In the genomic region with DNA sequence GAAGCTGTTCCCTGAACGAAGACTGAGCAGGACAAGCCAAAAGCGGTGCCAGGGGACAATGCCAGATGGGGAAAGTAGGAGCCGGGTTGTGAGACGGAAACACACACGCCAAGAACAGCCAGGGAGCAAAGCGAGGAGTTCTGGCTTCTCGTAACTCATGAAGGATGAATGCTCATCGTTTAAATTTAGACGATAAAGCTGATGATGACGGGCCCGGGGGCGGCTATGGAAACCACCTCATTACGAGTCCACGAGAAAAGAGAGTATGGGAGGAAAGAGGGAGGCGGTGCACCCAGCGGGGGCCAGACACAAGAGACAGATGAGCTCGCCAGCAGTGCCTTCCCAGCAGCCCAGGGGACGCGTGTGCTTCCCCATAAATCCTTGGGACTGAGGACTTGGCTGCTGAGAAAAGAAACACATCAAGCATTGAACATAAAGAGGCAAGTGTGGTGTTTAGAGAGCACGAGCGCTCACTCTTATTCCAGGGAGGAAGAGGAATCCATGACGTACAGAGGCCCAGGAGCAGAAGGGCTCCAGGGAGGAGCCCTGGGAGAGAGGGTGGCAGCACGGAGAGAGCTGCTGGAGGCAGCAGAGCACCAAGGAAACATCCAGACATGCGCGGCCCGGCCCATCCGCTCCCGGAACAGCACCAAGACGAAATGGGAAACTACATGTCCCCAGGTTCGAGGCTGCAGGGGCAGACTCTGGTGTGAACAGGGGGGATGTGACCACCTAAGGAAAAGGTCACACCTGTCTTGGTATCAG, we compare ENCODE assay signal across 10 cellular contexts.
DNase-seq lines count a peak whose midpoint lies in the region.
"Had no signal": no experiment of that assay in that cellular context is flagged by ENCODE, and none has a peak within 500 bp of the region (broad histone marks: within the 10 kb centered on the region; RNA-seq: fewer than 3 reads in every experiment).

No MANE protein-coding gene starts in this region.

- H3K9me3 Mint-ChIP-seq in CD8-positive, alpha-beta memory T cell, result no peaks in the 10 kb centered on the region

- H3K4me3 ChIP-seq in CD8-positive, alpha-beta memory T cell (ENCODE audit: low read length), result no peak overlapping the region
- H3K4me3 ChIP-seq: upper lobe of right lung had no signal

- H3K9me3 ChIP-seq in CD8-positive, alpha-beta memory T cell (ENCODE audit: low read length), result no peaks in the 10 kb centered on the region
- H3K9me3 ChIP-seq: upper lobe of right lung had no signal

- POLR2A ChIA-PET in CD8-positive, alpha-beta memory T cell (lab: Charles Lee), result no interaction called here

- H3K36me3 ChIP-seq in CD8-positive, alpha-beta memory T cell (ENCODE audit: insufficient read depth, low read length), result peaks cover 24% of the 10 kb centered on the region

- CTCF ChIA-PET in CD8-positive, alpha-beta memory T cell (lab: Charles Lee), result no interaction called here

- peaks cover 0 to 4% (median 0%) of the 10 kb centered on the region in 3 donors for H3K4me1 Mint-ChIP-seq in CD8-positive, alpha-beta memory T cell

- H3K27ac ChIP-seq in CD8-positive, alpha-beta memory T cell (ENCODE audit: low read depth, low read length), result no peak overlapping the region
- H3K27ac ChIP-seq: KMS-11, upper lobe of right lung had no signal

- no peak for DNase-seq in CD8-positive, alpha-beta memory T cell
- DNase-seq in activated CD4-positive, alpha-beta T cell treated with anti-CD3 and anti-CD28 coated beads, Interleukin-2, amount 50 U/mL, for 48 hours, result peak; percentile 26 to 38
- DNase-seq in hypothalamus (lab: John Stamatoyannopoulos, UW), result peak in 37 of 51 donors; percentile 5 to 87 (median 50)
- DNase-seq in stimulated activated CD4-positive, alpha-beta T cell treated with anti-CD3 and anti-CD28 coated beads, Interleukin-2, amount 100 ng/mL, for 4 hours (ENCODE audit: low read depth), result peak; percentile 27
- no peak for DNase-seq in HT-29 (ENCODE audit: low spot score)
- DNase-seq in NCI-H2107 (lab: John Stamatoyannopoulos, UW), result no peak
- no peak for DNase-seq in DMS53 (lab: John Stamatoyannopoulos, UW)
- DNase-seq: SHP77, upper lobe of right lung had no signal

- H3K4me1 ChIP-seq in CD8-positive, alpha-beta memory T cell (ENCODE audit: insufficient read depth, low read length), result peaks cover 15% of the 10 kb centered on the region

- H3K27ac Mint-ChIP-seq in CD8-positive, alpha-beta memory T cell, result peak overlapping the region in 6 of 8 donors; percentile 27 to 78 (median 53)

- H3K4me3 Mint-ChIP-seq in CD8-positive, alpha-beta memory T cell, result no peak overlapping the region

- no peaks in the 10 kb centered on the region for H3K27me3 ChIP-seq in CD8-positive, alpha-beta memory T cell (ENCODE audit: insufficient read depth, low read length, poor library complexity, severe bottlenecking)
- H3K27me3 ChIP-seq: upper lobe of right lung had no signal

- H3K36me3 Mint-ChIP-seq in CD8-positive, alpha-beta memory T cell, result peaks cover 6 to 78% (median 11%) of the 10 kb centered on the region in 3 donors

- no peaks in the 10 kb centered on the region for H3K27me3 Mint-ChIP-seq in CD8-positive, alpha-beta memory T cell

Comparison
In these comparisons a context has a peak if more than half of its experiments do, and no peak if none do; other contexts are left out.
1. DNase-seq: peak in activated CD4-positive, alpha-beta T cell treated with anti-CD3 and anti-CD28 coated beads, Interleukin-2, amount 50 U/mL, for 48 hours (2 of 2), hypothalamus (37 of 51) and stimulated activated CD4-positive, alpha-beta T cell treated with anti-CD3 and anti-CD28 coated beads, Interleukin-2, amount 100 ng/mL, for 4 hours (single experiment); none in CD8-positive, alpha-beta memory T cell (0 of 5), HT-29 (single experiment), NCI-H2107 (single experiment) and DMS53 (single experiment).